ENCODE assay signal across 1 cellular context in genomic region chr11:36165638-36166389, GRCh38.
TF ChIP-seq lines count a peak whose summit lies in the region.

No MANE protein-coding gene starts in this region.

TF ChIP-seq in K562, 482 proteins besides CTCF, POLR2A, EP300 and RAD21 (continued from another document):
- TF ChIP-seq RHOXF2B (CRISPR knock-in tag; conservative IDR thresholded peaks at IDR 0.05) (no peak), ZNF280A (IDR thresholded peaks at IDR 0.05; ENCODE audit: low read depth, partially characterized antibody) (no peak), ZNF76 (CRISPR knock-in tag; IDR thresholded peaks at IDR 0.05; ENCODE audit: borderline replicate concordance) (no peak), RUNX1 (IDR thresholded peaks at IDR 0.05; ENCODE audit: low read depth) (no peak), KAT8 (IDR thresholded peaks at IDR 0.05; ENCODE audit: low read depth) (no peak), GTF2B (IDR thresholded peaks at IDR 0.05; ENCODE audit: extremely low read depth, insufficient read length) (no peak), CHCHD3 (CRISPR knock-in tag; IDR thresholded peaks at IDR 0.05) (no peak), HNRNPH1 (optimal IDR thresholded peaks at IDR 0.05; ENCODE audit: low read depth, low read length) (no peak), TCFL5 (CRISPR knock-in tag; conservative IDR thresholded peaks at IDR 0.05) (no peak), PCBP2 (IDR thresholded peaks at IDR 0.05; ENCODE audit: low read depth, low read length, poor library complexity, severe bottlenecking) (peak; percentile 55), KLF10 (CRISPR knock-in tag; IDR thresholded peaks at IDR 0.05) (no peak), ZNF79 (CRISPR knock-in tag; IDR thresholded peaks at IDR 0.05; ENCODE audit: low read depth) (no peak), SMARCA5 (IDR thresholded peaks at IDR 0.05) (no peak), SRSF3 (IDR thresholded peaks at IDR 0.05; ENCODE audit: insufficient read depth, low read length) (no peak), ZNF41 (CRISPR knock-in tag; conservative IDR thresholded peaks at IDR 0.05) (no peak), PBX2 (CRISPR knock-in tag; IDR thresholded peaks at IDR 0.05; ENCODE audit: low read depth) (no peak), PBX2 (tag; conservative IDR thresholded peaks at IDR 0.05; ENCODE audit: low read depth) (peak; percentile 48), GABPB2 (CRISPR knock-in tag; conservative IDR thresholded peaks at IDR 0.05) (no peak)
- TF ChIP-seq, protein P1, sequence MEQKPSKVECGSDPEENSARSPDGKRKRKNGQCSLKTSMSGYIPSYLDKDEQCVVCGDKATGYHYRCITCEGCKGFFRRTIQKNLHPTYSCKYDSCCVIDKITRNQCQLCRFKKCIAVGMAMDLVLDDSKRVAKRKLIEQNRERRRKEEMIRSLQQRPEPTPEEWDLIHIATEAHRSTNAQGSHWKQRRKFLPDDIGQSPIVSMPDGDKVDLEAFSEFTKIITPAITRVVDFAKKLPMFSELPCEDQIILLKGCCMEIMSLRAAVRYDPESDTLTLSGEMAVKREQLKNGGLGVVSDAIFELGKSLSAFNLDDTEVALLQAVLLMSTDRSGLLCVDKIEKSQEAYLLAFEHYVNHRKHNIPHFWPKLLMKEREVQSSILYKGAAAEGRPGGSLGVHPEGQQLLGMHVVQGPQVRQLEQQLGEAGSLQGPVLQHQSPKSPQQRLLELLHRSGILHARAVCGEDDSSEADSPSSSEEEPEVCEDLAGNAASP (IDR thresholded peaks at IDR 0.05): no peak
- TF ChIP-seq, protein P2, sequence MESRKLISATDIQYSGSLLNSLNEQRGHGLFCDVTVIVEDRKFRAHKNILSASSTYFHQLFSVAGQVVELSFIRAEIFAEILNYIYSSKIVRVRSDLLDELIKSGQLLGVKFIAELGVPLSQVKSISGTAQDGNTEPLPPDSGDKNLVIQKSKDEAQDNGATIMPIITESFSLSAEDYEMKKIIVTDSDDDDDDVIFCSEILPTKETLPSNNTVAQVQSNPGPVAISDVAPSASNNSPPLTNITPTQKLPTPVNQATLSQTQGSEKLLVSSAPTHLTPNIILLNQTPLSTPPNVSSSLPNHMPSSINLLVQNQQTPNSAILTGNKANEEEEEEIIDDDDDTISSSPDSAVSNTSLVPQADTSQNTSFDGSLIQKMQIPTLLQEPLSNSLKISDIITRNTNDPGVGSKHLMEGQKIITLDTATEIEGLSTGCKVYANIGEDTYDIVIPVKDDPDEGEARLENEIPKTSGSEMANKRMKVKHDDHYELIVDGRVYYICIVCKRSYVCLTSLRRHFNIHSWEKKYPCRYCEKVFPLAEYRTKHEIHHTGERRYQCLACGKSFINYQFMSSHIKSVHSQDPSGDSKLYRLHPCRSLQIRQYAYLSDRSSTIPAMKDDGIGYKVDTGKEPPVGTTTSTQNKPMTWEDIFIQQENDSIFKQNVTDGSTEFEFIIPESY (CRISPR knock-in tag; IDR thresholded peaks at IDR 0.05): no peak
- TF ChIP-seq, protein P3, sequence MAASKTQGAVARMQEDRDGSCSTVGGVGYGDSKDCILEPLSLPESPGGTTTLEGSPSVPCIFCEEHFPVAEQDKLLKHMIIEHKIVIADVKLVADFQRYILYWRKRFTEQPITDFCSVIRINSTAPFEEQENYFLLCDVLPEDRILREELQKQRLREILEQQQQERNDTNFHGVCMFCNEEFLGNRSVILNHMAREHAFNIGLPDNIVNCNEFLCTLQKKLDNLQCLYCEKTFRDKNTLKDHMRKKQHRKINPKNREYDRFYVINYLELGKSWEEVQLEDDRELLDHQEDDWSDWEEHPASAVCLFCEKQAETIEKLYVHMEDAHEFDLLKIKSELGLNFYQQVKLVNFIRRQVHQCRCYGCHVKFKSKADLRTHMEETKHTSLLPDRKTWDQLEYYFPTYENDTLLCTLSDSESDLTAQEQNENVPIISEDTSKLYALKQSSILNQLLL (CRISPR knock-in tag; IDR thresholded peaks at IDR 0.05; ENCODE audit: borderline replicate concordance): no peak
- TF ChIP-seq, protein P4, sequence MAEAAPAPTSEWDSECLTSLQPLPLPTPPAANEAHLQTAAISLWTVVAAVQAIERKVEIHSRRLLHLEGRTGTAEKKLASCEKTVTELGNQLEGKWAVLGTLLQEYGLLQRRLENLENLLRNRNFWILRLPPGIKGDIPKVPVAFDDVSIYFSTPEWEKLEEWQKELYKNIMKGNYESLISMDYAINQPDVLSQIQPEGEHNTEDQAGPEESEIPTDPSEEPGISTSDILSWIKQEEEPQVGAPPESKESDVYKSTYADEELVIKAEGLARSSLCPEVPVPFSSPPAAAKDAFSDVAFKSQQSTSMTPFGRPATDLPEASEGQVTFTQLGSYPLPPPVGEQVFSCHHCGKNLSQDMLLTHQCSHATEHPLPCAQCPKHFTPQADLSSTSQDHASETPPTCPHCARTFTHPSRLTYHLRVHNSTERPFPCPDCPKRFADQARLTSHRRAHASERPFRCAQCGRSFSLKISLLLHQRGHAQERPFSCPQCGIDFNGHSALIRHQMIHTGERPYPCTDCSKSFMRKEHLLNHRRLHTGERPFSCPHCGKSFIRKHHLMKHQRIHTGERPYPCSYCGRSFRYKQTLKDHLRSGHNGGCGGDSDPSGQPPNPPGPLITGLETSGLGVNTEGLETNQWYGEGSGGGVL (CRISPR knock-in tag; IDR thresholded peaks at IDR 0.05): no peak
- TF ChIP-seq, protein P5, sequence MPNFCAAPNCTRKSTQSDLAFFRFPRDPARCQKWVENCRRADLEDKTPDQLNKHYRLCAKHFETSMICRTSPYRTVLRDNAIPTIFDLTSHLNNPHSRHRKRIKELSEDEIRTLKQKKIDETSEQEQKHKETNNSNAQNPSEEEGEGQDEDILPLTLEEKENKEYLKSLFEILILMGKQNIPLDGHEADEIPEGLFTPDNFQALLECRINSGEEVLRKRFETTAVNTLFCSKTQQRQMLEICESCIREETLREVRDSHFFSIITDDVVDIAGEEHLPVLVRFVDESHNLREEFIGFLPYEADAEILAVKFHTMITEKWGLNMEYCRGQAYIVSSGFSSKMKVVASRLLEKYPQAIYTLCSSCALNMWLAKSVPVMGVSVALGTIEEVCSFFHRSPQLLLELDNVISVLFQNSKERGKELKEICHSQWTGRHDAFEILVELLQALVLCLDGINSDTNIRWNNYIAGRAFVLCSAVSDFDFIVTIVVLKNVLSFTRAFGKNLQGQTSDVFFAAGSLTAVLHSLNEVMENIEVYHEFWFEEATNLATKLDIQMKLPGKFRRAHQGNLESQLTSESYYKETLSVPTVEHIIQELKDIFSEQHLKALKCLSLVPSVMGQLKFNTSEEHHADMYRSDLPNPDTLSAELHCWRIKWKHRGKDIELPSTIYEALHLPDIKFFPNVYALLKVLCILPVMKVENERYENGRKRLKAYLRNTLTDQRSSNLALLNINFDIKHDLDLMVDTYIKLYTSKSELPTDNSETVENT (CRISPR knock-in tag; IDR thresholded peaks at IDR 0.05): no peak
